1 cellular context compared by ENCODE assay signal in genomic region chr11:3052567-3052966, GRCh38.
TF ChIP-seq lines count a peak whose summit lies in the region.

No MANE protein-coding gene starts in this region.

TF ChIP-seq in GM23338, 12 proteins besides CTCF, POLR2A, EP300 and RAD21 (continued from another document):
- TF ChIP-seq REST (IDR thresholded peaks at IDR 0.05; ENCODE audit: unreplicated experiment), result no peak
- TF ChIP-seq ZNF462 (CRISPR knock-in tag; IDR thresholded peaks at IDR 0.05), result no peak
- no peak for TF ChIP-seq POLR2AphosphoS5 (IDR thresholded peaks at IDR 0.05; ENCODE audit: low read depth)
- TF ChIP-seq NANOG (IDR thresholded peaks at IDR 0.05; ENCODE audit: borderline replicate concordance), result no peak
- TF ChIP-seq JUNB (IDR thresholded peaks at IDR 0.05; ENCODE audit: unreplicated experiment), result no peak
- no peak for TF ChIP-seq ETS1 (IDR thresholded peaks at IDR 0.05)
- TF ChIP-seq EZH2 (IDR thresholded peaks at IDR 0.05; ENCODE audit: low read depth, unreplicated experiment), result no peak
- no peak for TF ChIP-seq STAT1 (IDR thresholded peaks at IDR 0.05; ENCODE audit: unreplicated experiment)
